8 cellular contexts compared by ENCODE assay signal in genomic region chr17:7001562-7001961, GRCh38. TPM values are rescaled to one million over a fixed set of nuclear protein-coding genes. Genes with fewer than 3 reads are reported as not detected.
A peak's percentile ranks its signal among the peaks of the same experiment; 100 is the strongest.
DNase-seq lines count a peak whose midpoint lies in the region; ATAC-seq and TF ChIP-seq lines count a peak whose summit lies in the region.

No MANE protein-coding gene starts in this region.

- H3K27me3 ChIP-seq in RWPE2 (ENCODE audit: insufficient read depth, poor library complexity, severe bottlenecking) (no peaks in the 10 kb centered on the region), H7 (ENCODE audit: control insufficient read depth, insufficient read depth, low read length) (peaks cover 8% of the 10 kb centered on the region), SJCRH30 (no peaks in the 10 kb centered on the region)

- ATAC-seq in RWPE2 (ENCODE audit: low read depth) (no peak), GM21447 (IDR thresholded peaks at IDR 0.05; ENCODE audit: unreplicated experiment) (no peak), GM19351 (IDR thresholded peaks at IDR 0.05; ENCODE audit: unreplicated experiment) (no peak)

- H3K36me3 ChIP-seq in RWPE2 (ENCODE audit: low read depth) (peaks cover 26% of the 10 kb centered on the region), H7 (replicated peaks; ENCODE audit: control insufficient read depth, insufficient read depth, low read length) (no peaks in the 10 kb centered on the region), SJCRH30 (no peaks in the 10 kb centered on the region; the same call in 1 of the 2 replicates)

- H3K4me3 ChIP-seq in RWPE2 (ENCODE audit: severe bottlenecking) (no peak overlapping the region), retinal pigment epithelial cell (ENCODE audit: low read length) (no peak overlapping the region), H7 (ENCODE audit: insufficient read depth, low read depth, low read length) (no peak overlapping the region), SJCRH30 (no peak overlapping the region)

- no peaks in the 10 kb centered on the region for H3K4me1 ChIP-seq in RWPE2 (ENCODE audit: insufficient read depth, poor library complexity, severe bottlenecking)
- no peaks in the 10 kb centered on the region for H3K4me1 ChIP-seq in SJCRH30

- peak; percentile 56 for TF ChIP-seq CTCF in GM10266 (IDR thresholded peaks at IDR 0.05; ENCODE audit: control insufficient read depth, insufficient read depth, low read depth, missing control alignments)
- TF ChIP-seq CTCF in RWPE2 (IDR thresholded peaks at IDR 0.05; ENCODE audit: poor library complexity, severe bottlenecking) = peak; percentile 44
- TF ChIP-seq CTCF in retinal pigment epithelial cell (conservative IDR thresholded peaks at IDR 0.05; ENCODE audit: low read depth, low read length) = peak; percentile 71

- peaks cover 1% of the 10 kb centered on the region for H3K9me3 ChIP-seq in RWPE2 (ENCODE audit: severe bottlenecking)
- H3K9me3 ChIP-seq in SJCRH30 (replicated peaks) = no peaks in the 10 kb centered on the region

- DNase-seq in GM10266 (ENCODE audit: extremely low spot score) (no peak), RWPE2 (ENCODE audit: low spot score) (no peak), dermis blood vessel endothelial cell (peak; percentile 67), retinal pigment epithelial cell (ENCODE audit: low read depth) (no peak), H7 (no peak), SJCRH30 (no peak)

- H3K27ac ChIP-seq in RWPE2 (ENCODE audit: poor library complexity, severe bottlenecking) (no peak overlapping the region), SJCRH30 (no peak overlapping the region)

RNA-seq across cellular contexts. Expression of gene ALOX12, which starts 5.7 kb away (rescaled TPM):
- not detected in 2 replicates for total RNA-seq in dermis blood vessel endothelial cell
- 0.35 and 0.63 TPM in 2 replicates for total RNA-seq in H7 (2014; rRNA removed; shearing (Covaris generic))
- total RNA-seq in SJCRH30 (2014; rRNA removed; shearing (Covaris generic)) = not detected in 2 replicates

RNA-seq across cellular contexts. Expression of gene RNASEK, which starts 10.9 kb away (rescaled TPM):
- total RNA-seq in dermis blood vessel endothelial cell = 28.1 and 47.9 TPM in 2 replicates
- total RNA-seq in H7 (2014; rRNA removed; shearing (Covaris generic)) = 180 and 238 TPM in 2 replicates
- 97.2 and 103 TPM in 2 replicates for total RNA-seq in SJCRH30 (2014; rRNA removed; shearing (Covaris generic))

RNA-seq across cellular contexts. Expression of gene BCL6B, which starts 21.3 kb away (rescaled TPM):
- total RNA-seq in dermis blood vessel endothelial cell = 86.6 and 140 TPM in 2 replicates
- 4.9 and 8.3 TPM in 2 replicates for total RNA-seq in H7 (2014; rRNA removed; shearing (Covaris generic))
- total RNA-seq in SJCRH30 (2014; rRNA removed; shearing (Covaris generic)) = 0.02 TPM in 1 of 2 replicates, not detected in the other

RNA-seq across cellular contexts. Expression of gene SLC16A13, which starts 34.3 kb away (rescaled TPM):
- 1.7 and 2.2 TPM in 2 replicates for total RNA-seq in dermis blood vessel endothelial cell
- 0.37 and 0.48 TPM in 2 replicates for total RNA-seq in H7 (2014; rRNA removed; shearing (Covaris generic))
- total RNA-seq in SJCRH30 (2014; rRNA removed; shearing (Covaris generic)) = 0.23 and 0.47 TPM in 2 replicates

RNA-seq across cellular contexts. Expression of gene SLC16A11, which starts 42.3 kb away (rescaled TPM):
- 1.1 and 1.5 TPM in 2 replicates for total RNA-seq in dermis blood vessel endothelial cell
- 0.24 and 0.37 TPM in 2 replicates for total RNA-seq in H7 (2014; rRNA removed; shearing (Covaris generic))
- not detected in 2 replicates for total RNA-seq in SJCRH30 (2014; rRNA removed; shearing (Covaris generic))
